Comparison of ENCODE assay signal across 1 cellular context in the genomic region with DNA sequence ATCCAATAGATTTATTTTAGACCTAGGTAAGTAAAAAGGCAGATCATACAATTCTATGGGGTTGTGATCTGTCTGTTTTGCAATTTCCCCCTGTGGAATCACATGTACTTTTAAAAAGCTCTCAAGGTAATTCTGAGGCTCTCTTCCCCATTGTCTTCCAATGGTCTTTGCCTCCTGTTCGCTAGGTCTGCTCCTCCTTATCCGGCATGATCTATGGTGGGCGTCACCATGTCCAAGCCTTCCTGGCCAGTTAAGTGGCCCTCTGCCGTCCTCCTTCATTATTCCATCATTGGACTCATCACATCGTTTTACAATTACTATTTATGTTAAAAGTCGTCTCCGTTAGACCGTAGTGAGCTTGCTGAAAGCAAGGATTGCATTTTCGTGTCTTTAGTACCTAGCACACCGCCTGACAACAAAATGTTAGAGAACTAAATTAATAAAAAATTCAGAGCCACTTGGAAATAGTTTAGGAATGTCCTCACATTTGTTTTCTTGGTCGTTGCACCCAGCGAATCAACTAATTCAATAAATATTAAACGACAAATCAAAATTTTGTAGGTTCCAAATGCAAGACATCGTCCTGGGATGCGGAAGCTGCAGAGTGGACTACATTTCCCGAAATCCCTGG.
A peak's percentile ranks its signal among the peaks of the same experiment; 100 is the strongest.
TF ChIP-seq lines count a peak whose summit lies in the region.

No MANE protein-coding gene starts in this region.

TF ChIP-seq in K562, 482 proteins besides CTCF, POLR2A, EP300 and RAD21 (continued from another document and continues in another):
- TF ChIP-seq, protein P1, sequence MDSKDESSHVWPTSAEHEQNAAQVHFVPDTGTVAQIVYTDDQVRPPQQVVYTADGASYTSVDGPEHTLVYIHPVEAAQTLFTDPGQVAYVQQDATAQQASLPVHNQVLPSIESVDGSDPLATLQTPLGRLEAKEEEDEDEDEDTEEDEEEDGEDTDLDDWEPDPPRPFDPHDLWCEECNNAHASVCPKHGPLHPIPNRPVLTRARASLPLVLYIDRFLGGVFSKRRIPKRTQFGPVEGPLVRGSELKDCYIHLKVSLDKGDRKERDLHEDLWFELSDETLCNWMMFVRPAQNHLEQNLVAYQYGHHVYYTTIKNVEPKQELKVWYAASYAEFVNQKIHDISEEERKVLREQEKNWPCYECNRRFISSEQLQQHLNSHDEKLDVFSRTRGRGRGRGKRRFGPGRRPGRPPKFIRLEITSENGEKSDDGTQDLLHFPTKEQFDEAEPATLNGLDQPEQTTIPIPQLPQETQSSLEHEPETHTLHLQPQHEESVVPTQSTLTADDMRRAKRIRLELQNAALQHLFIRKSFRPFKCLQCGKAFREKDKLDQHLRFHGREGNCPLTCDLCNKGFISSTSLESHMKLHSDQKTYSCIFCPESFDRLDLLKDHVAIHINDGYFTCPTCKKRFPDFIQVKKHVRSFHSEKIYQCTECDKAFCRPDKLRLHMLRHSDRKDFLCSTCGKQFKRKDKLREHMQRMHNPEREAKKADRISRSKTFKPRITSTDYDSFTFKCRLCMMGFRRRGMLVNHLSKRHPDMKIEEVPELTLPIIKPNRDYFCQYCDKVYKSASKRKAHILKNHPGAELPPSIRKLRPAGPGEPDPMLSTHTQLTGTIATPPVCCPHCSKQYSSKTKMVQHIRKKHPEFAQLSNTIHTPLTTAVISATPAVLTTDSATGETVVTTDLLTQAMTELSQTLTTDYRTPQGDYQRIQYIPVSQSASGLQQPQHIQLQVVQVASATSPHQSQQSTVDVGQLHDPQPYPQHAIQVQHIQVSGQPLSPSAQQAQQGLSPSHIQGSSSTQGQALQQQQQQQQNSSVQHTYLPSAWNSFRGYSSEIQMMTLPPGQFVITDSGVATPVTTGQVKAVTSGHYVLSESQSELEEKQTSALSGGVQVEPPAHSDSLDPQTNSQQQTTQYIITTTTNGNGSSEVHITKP (IDR thresholded peaks at IDR 0.05; ENCODE audit: partially characterized antibody), result peak; percentile 80
- TF ChIP-seq PML (IDR thresholded peaks at IDR 0.05; ENCODE audit: low read length) (no peak), CREB5 (CRISPR knock-in tag; IDR thresholded peaks at IDR 0.05) (no peak), TEAD4 (IDR thresholded peaks at IDR 0.05; ENCODE audit: low read length) (peak; percentile 26; the same call in 1 of the 2 replicates), TEAD4 (CRISPR knock-in tag; IDR thresholded peaks at IDR 0.05; ENCODE audit: borderline replicate concordance) (no peak), ZNF431 (CRISPR knock-in tag; IDR thresholded peaks at IDR 0.05) (no peak), HSF4 (CRISPR knock-in tag; IDR thresholded peaks at IDR 0.05; ENCODE audit: borderline replicate concordance) (no peak), ARID1B (IDR thresholded peaks at IDR 0.05) (peak; percentile 33), ZFP91 (CRISPR knock-in tag; IDR thresholded peaks at IDR 0.05) (no peak), HDAC3 (IDR thresholded peaks at IDR 0.05; ENCODE audit: borderline replicate concordance, partially characterized antibody) (no peak), KDM5B (IDR thresholded peaks at IDR 0.05; ENCODE audit: insufficient replicate concordance, low read depth, low read length) (no peak), E2F8 (IDR thresholded peaks at IDR 0.05; ENCODE audit: low read depth, partially characterized antibody) (peak; percentile 33), NFATC3 (IDR thresholded peaks at IDR 0.05) (peak; percentile 23; the same call in 1 of the 2 replicates), TSC22D4 (tag; IDR thresholded peaks at IDR 0.05) (no peak), E2F3 (CRISPR knock-in tag; IDR thresholded peaks at IDR 0.05) (no peak), POLR2G (IDR thresholded peaks at IDR 0.05; ENCODE audit: low read depth, low read length) (no peak), L3MBTL2 (IDR thresholded peaks at IDR 0.05) (peak; percentile 29; the same call in 1 of the 2 replicates), JUNB (CRISPR knock-in tag; conservative IDR thresholded peaks at IDR 0.05) (no peak), CXXC5 (CRISPR knock-in tag; IDR thresholded peaks at IDR 0.05) (0 out of 2 replicates have a peak, but pooled peaks have one; percentile 0), PBX2 (CRISPR knock-in tag; IDR thresholded peaks at IDR 0.05; ENCODE audit: low read depth) (no peak), PBX2 (tag; conservative IDR thresholded peaks at IDR 0.05; ENCODE audit: low read depth) (no peak), NRF1 (conservative IDR thresholded peaks at IDR 0.05 in 1 of 2, IDR thresholded peaks at IDR 0.05 in 1 of 2) (no peak), TOE1 (IDR thresholded peaks at IDR 0.05; ENCODE audit: borderline replicate concordance) (peak; percentile 31; the same call in 1 of the 2 replicates), TOE1 (CRISPR knock-in tag; IDR thresholded peaks at IDR 0.05; ENCODE audit: borderline replicate concordance, low read depth) (no peak), TCF3 (CRISPR knock-in tag; IDR thresholded peaks at IDR 0.05) (0 out of 2 replicates have a peak, but pooled peaks have one; percentile 1), YY1 (IDR thresholded peaks at IDR 0.05; ENCODE audit: borderline replicate concordance in 1 of 3, control insufficient read depth in 1 of 3, extremely low read depth in 1 of 3, insufficient read depth in 3 of 3, insufficient read length in 1 of 3, insufficient replicate concordance in 2 of 3, low read depth in 1 of 3, low read length in 2 of 3) (peak in 1 of 3 experiments; percentile 61)
- TF ChIP-seq, protein P2, sequence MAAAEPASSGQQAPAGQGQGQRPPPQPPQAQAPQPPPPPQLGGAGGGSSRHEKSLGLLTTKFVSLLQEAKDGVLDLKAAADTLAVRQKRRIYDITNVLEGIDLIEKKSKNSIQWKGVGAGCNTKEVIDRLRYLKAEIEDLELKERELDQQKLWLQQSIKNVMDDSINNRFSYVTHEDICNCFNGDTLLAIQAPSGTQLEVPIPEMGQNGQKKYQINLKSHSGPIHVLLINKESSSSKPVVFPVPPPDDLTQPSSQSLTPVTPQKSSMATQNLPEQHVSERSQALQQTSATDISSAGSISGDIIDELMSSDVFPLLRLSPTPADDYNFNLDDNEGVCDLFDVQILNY (CRISPR knock-in tag; IDR thresholded peaks at IDR 0.05), result no peak
- TF ChIP-seq, protein P3, sequence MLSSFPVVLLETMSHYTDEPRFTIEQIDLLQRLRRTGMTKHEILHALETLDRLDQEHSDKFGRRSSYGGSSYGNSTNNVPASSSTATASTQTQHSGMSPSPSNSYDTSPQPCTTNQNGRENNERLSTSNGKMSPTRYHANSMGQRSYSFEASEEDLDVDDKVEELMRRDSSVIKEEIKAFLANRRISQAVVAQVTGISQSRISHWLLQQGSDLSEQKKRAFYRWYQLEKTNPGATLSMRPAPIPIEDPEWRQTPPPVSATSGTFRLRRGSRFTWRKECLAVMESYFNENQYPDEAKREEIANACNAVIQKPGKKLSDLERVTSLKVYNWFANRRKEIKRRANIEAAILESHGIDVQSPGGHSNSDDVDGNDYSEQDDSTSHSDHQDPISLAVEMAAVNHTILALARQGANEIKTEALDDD (IDR thresholded peaks at IDR 0.05), result peak; percentile 68
- TF ChIP-seq, protein P4, sequence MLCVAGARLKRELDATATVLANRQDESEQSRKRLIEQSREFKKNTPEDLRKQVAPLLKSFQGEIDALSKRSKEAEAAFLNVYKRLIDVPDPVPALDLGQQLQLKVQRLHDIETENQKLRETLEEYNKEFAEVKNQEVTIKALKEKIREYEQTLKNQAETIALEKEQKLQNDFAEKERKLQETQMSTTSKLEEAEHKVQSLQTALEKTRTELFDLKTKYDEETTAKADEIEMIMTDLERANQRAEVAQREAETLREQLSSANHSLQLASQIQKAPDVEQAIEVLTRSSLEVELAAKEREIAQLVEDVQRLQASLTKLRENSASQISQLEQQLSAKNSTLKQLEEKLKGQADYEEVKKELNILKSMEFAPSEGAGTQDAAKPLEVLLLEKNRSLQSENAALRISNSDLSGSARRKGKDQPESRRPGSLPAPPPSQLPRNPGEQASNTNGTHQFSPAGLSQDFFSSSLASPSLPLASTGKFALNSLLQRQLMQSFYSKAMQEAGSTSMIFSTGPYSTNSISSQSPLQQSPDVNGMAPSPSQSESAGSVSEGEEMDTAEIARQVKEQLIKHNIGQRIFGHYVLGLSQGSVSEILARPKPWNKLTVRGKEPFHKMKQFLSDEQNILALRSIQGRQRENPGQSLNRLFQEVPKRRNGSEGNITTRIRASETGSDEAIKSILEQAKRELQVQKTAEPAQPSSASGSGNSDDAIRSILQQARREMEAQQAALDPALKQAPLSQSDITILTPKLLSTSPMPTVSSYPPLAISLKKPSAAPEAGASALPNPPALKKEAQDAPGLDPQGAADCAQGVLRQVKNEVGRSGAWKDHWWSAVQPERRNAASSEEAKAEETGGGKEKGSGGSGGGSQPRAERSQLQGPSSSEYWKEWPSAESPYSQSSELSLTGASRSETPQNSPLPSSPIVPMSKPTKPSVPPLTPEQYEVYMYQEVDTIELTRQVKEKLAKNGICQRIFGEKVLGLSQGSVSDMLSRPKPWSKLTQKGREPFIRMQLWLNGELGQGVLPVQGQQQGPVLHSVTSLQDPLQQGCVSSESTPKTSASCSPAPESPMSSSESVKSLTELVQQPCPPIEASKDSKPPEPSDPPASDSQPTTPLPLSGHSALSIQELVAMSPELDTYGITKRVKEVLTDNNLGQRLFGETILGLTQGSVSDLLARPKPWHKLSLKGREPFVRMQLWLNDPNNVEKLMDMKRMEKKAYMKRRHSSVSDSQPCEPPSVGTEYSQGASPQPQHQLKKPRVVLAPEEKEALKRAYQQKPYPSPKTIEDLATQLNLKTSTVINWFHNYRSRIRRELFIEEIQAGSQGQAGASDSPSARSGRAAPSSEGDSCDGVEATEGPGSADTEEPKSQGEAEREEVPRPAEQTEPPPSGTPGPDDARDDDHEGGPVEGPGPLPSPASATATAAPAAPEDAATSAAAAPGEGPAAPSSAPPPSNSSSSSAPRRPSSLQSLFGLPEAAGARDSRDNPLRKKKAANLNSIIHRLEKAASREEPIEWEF (CRISPR knock-in tag; IDR thresholded peaks at IDR 0.05), result no peak
- TF ChIP-seq, protein P5, sequence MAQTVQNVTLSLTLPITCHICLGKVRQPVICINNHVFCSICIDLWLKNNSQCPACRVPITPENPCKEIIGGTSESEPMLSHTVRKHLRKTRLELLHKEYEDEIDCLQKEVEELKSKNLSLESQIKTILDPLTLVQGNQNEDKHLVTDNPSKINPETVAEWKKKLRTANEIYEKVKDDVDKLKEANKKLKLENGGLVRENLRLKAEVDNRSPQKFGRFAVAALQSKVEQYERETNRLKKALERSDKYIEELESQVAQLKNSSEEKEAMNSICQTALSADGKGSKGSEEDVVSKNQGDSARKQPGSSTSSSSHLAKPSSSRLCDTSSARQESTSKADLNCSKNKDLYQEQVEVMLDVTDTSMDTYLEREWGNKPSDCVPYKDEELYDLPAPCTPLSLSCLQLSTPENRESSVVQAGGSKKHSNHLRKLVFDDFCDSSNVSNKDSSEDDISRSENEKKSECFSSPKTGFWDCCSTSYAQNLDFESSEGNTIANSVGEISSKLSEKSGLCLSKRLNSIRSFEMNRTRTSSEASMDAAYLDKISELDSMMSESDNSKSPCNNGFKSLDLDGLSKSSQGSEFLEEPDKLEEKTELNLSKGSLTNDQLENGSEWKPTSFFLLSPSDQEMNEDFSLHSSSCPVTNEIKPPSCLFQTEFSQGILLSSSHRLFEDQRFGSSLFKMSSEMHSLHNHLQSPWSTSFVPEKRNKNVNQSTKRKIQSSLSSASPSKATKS (CRISPR knock-in tag; IDR thresholded peaks at IDR 0.05), result no peak
